27 cellular contexts compared by ENCODE assay signal in genomic region chr1:208312706-208313105, GRCh38.
"Had no signal": no experiment of that assay in that cellular context is flagged by ENCODE, and none has a peak within 500 bp of the region (broad histone marks: within the 10 kb centered on the region; RNA-seq: fewer than 3 reads in every experiment).

No MANE protein-coding gene starts in this region.

- H3K27me3 ChIP-seq: brain microvascular endothelial cell, cardiac muscle cell had no signal

- H3K36me3 ChIP-seq: adrenal gland, brain microvascular endothelial cell, cardiac muscle cell had no signal

- H3K4me1 ChIP-seq: adrenal gland had no signal

- DNase-seq: activated B cell treated with CpG ODN at 0.5 μM for 24 hours; activated CD4-positive, alpha-beta memory T cell treated with anti-CD3 and anti-CD28 coated beads for 36 hours; activated CD4-positive, alpha-beta T cell treated with anti-CD3 and anti-CD28 coated beads for 4 hours; activated CD4-positive, alpha-beta T cell treated with anti-CD3 and anti-CD28 coated beads, Interleukin-2, amount 50 U/mL, for 1 hour; activated CD4-positive, CD25-positive, alpha-beta regulatory T cell treated with anti-CD3 and anti-CD28 coated beads, Interleukin-2, amount 50 U/mL, for 72 hours; activated CD8-positive, alpha-beta memory T cell treated with anti-CD3 and anti-CD28 coated beads, Interleukin-2, amount 50 U/mL, for 4 hours; activated gamma-delta T cell treated with Interleukin-2 at 50 U/mL for 16 hours; activated naive CD4-positive, alpha-beta T cell treated with anti-CD3 and anti-CD28 coated beads for 36 hours; activated T-cell treated with anti-CD3 and anti-CD28 coated beads for 4 hours; activated T-cell treated with anti-CD3 and anti-CD28 coated beads, Interleukin-2, amount 50 U/mL, for 4 hours; adrenal gland; anterior cingulate cortex; brain microvascular endothelial cell; Karpas-422; KBM-7; NCI-H1105; NCI-H1417 treated with DMSO at 0.1 percent for 48 hours; NCI-H1930; NCI-H2081 treated with DMSO at 0.1 percent for 48 hours; NCI-H226; NCI-H524 treated with DMSO at 0.1 percent for 48 hours; RPMI8226; SHP77 treated with DMSO at 0.1 percent for 48 hours; T-cell; T-helper 17 cell had no signal

- H3K9me3 ChIP-seq: adrenal gland had no signal

- H3K27ac ChIP-seq: adrenal gland, brain microvascular endothelial cell, cardiac muscle cell, VCaP had no signal

- H3K4me3 ChIP-seq: adrenal gland, cardiac muscle cell had no signal
